1 cellular context compared by ENCODE assay signal in the genomic region with DNA sequence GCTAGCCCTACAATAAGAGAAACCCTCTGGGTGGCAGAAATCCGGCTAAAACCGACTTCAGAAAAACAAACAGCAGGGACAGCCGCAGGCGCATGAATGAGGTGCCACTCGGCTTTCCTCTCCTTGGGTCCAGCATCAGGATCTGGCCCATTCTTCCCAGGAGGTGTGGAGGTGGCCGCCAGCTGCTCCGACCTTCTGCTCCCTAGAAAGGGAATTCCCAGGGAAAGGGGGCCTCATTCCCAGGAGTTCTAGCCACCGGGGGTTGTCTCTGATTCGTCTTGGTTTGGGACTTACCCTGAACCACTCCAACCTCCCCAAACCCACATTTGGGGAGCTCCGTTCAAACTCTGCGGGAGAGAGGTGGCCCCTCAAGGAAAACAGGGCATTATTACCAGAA.
TF ChIP-seq lines count a peak whose summit lies in the region.

No MANE protein-coding gene starts in this region.

TF ChIP-seq in HepG2, 621 proteins besides CTCF, POLR2A, EP300 and RAD21 (continued from another document):
- TF ChIP-seq, protein P1, sequence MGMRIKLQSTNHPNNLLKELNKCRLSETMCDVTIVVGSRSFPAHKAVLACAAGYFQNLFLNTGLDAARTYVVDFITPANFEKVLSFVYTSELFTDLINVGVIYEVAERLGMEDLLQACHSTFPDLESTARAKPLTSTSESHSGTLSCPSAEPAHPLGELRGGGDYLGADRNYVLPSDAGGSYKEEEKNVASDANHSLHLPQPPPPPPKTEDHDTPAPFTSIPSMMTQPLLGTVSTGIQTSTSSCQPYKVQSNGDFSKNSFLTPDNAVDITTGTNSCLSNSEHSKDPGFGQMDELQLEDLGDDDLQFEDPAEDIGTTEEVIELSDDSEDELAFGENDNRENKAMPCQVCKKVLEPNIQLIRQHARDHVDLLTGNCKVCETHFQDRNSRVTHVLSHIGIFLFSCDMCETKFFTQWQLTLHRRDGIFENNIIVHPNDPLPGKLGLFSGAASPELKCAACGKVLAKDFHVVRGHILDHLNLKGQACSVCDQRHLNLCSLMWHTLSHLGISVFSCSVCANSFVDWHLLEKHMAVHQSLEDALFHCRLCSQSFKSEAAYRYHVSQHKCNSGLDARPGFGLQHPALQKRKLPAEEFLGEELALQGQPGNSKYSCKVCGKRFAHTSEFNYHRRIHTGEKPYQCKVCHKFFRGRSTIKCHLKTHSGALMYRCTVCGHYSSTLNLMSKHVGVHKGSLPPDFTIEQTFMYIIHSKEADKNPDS (CRISPR knock-in tag; IDR thresholded peaks at IDR 0.05): no peak
- TF ChIP-seq ZNF17 (CRISPR knock-in tag; IDR thresholded peaks at IDR 0.05): no peak
- TF ChIP-seq ZFP1 (CRISPR knock-in tag; IDR thresholded peaks at IDR 0.05): no peak
- no peak for TF ChIP-seq KLF12 (CRISPR knock-in tag; IDR thresholded peaks at IDR 0.05; ENCODE audit: borderline replicate concordance)
- TF ChIP-seq RFX3 (CRISPR knock-in tag; IDR thresholded peaks at IDR 0.05): no peak
- TF ChIP-seq ATAD3A (CRISPR knock-in tag; IDR thresholded peaks at IDR 0.05): no peak
- no peak for TF ChIP-seq ZNF7 (CRISPR knock-in tag; IDR thresholded peaks at IDR 0.05)
- no peak for TF ChIP-seq ZNF839 (CRISPR knock-in tag; IDR thresholded peaks at IDR 0.05; ENCODE audit: borderline replicate concordance)
TF ChIP-seq in HepG2: peak in this region for 0.
